Comparison of ENCODE assay signal across 11 cellular contexts in the genomic region with DNA sequence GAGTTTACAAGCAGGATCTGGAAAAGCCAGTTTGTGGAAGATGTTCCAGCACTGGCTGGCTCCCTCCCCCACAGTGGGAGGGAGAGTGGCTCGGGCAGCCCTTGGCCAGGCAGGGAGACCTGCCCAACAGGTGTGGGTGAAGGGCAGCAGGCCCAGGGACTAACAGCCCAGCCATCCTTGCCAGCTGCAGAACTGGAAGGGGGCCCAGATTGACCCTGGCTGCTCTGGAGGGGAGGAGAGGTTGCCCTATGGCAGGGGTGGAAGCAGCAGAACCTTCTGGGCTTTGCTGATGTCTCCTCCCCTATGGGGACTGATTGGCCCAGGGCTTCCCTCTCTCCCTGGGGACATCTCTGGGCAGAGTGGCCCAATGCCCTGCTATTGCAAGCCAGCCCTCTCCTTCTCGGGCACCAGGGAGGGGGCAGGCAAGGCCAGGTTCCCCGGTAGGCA. TPM values are rescaled to one million over a fixed set of nuclear protein-coding genes. Genes with fewer than 3 reads are reported as not detected.
DNase-seq lines count a peak whose midpoint lies in the region; ATAC-seq and TF ChIP-seq lines count a peak whose summit lies in the region.
"Had no signal": no experiment of that assay in that cellular context is flagged by ENCODE, and none has a peak within 500 bp of the region (broad histone marks: within the 10 kb centered on the region; RNA-seq: fewer than 3 reads in every experiment).

No MANE protein-coding gene starts in this region.

- H2AFZ ChIP-seq in parathyroid adenoma = peak overlapping the region; percentile 61

- H3K27me3 Mint-ChIP-seq in activated CD4-positive, alpha-beta T cell treated with anti-CD3 and anti-CD28 coated beads, Interleukin-2, amount 10 ng/mL, durations not matched to agents 24 days and 14 days = no peaks in the 10 kb centered on the region

- H3K4me3 Mint-ChIP-seq in activated CD4-positive, alpha-beta T cell treated with anti-CD3 and anti-CD28 coated beads, Interleukin-2, amount 10 ng/mL, durations not matched to agents 24 days and 14 days = no peak overlapping the region

- TF ChIP-seq CTCF in foreskin keratinocyte (conservative IDR thresholded peaks at IDR 0.05) (no peak), parathyroid adenoma (IDR thresholded peaks at IDR 0.05) (no peak)

- H3K4me1 Mint-ChIP-seq in activated CD4-positive, alpha-beta T cell treated with anti-CD3 and anti-CD28 coated beads, Interleukin-2, amount 10 ng/mL, durations not matched to agents 24 days and 14 days = peaks cover 12% of the 10 kb centered on the region

- H3K9me3 ChIP-seq in parathyroid adenoma (ENCODE audit: control insufficient read depth, low read length) = no peaks in the 10 kb centered on the region

- H3K27ac ChIP-seq in foreskin keratinocyte (peak overlapping the region; percentile 42), parathyroid adenoma (peak overlapping the region; percentile 96)
- H3K27ac ChIP-seq: KMS-11 had no signal

- H3K36me3 ChIP-seq in parathyroid adenoma (ENCODE audit: control insufficient read depth, insufficient read depth, low read length) = no peaks in the 10 kb centered on the region

- H3K27ac Mint-ChIP-seq in activated CD4-positive, alpha-beta T cell treated with anti-CD3 and anti-CD28 coated beads, Interleukin-2, amount 10 ng/mL, durations not matched to agents 24 days and 14 days = no peak overlapping the region

- ATAC-seq in foreskin keratinocyte = peak; percentile 36

- H3K4me1 ChIP-seq in foreskin keratinocyte (peaks cover 23% of the 10 kb centered on the region), parathyroid adenoma (peaks cover 40% of the 10 kb centered on the region)

- H3K27me3 ChIP-seq in foreskin keratinocyte (no peaks in the 10 kb centered on the region), parathyroid adenoma (ENCODE audit: control insufficient read depth, insufficient read depth, low read length) (no peaks in the 10 kb centered on the region)

- no peaks in the 10 kb centered on the region for H3K36me3 Mint-ChIP-seq in activated CD4-positive, alpha-beta T cell treated with anti-CD3 and anti-CD28 coated beads, Interleukin-2, amount 10 ng/mL, durations not matched to agents 24 days and 14 days (ENCODE audit: low read depth)

- no peak overlapping the region for H3K9ac ChIP-seq in parathyroid adenoma
- H3K9ac ChIP-seq: KMS-11 had no signal

- DNase-seq in DMS153 (lab: John Stamatoyannopoulos, UW) (peak; percentile 89), NCI-H526 treated with DMSO at 0.1 percent for 48 hours (lab: John Stamatoyannopoulos, UW) (peak; percentile 13), foreskin keratinocyte (peak in 1 of 2 donors; percentile 57), ecto neural progenitor cell (ENCODE audit: low spot score) (no peak), germinal center (ENCODE audit: low spot score) (no peak), cortex of kidney (lab: John Stamatoyannopoulos, UW) (no peak)
- no peak for DNase-seq in activated CD4-positive, alpha-beta T cell treated with anti-CD3 and anti-CD28 coated beads, Interleukin-2, amount 10 ng/mL, durations not matched to agents 24 days and 14 days
- DNase-seq: activated T-cell treated with anti-CD3 and anti-CD28 coated beads for 4 hours, kidney glomerular epithelial cell had no signal

- no peaks in the 10 kb centered on the region for H3K79me2 ChIP-seq in parathyroid adenoma

- H3K4me2 ChIP-seq in parathyroid adenoma (ENCODE audit: low read length) = peak overlapping the region; percentile 59
- H3K4me2 ChIP-seq: KMS-11 had no signal

- H3K4me3 ChIP-seq in parathyroid adenoma (ENCODE audit: low read depth, low read length) = no peak overlapping the region

- no peaks in the 10 kb centered on the region for H3K9me3 Mint-ChIP-seq in activated CD4-positive, alpha-beta T cell treated with anti-CD3 and anti-CD28 coated beads, Interleukin-2, amount 10 ng/mL, durations not matched to agents 24 days and 14 days

- intact Hi-C loops in activated CD4-positive, alpha-beta T cell treated with anti-CD3 and anti-CD28 coated beads, Interleukin-2, amount 10 ng/mL, durations not matched to agents 24 days and 14 days (cut with micrococcal nuclease) = no loop called here

RNA-seq across cellular contexts. Expression of a gene that starts 20.5 kb away (rescaled TPM):
- 20.2 and 20.7 TPM in 2 replicates for total RNA-seq in foreskin keratinocyte
- 8.0 and 8.7 TPM in 2 replicates for polyA plus RNA-seq in foreskin keratinocyte
- total RNA-seq in activated CD4-positive, alpha-beta T cell treated with anti-CD3 and anti-CD28 coated beads, Interleukin-2, amount 10 ng/mL, durations not matched to agents 24 days and 14 days = 32.8 and 34.8 TPM in 2 replicates

Comparison
In these comparisons a context has a peak if more than half of its experiments do, and no peak if none do; other contexts are left out.
1. DNase-seq: peak in DMS153 (single experiment) and NCI-H526 treated with DMSO at 0.1 percent for 48 hours (single experiment); none in ecto neural progenitor cell (single experiment), germinal center (single experiment), cortex of kidney (single experiment) and activated CD4-positive, alpha-beta T cell treated with anti-CD3 and anti-CD28 coated beads, Interleukin-2, amount 10 ng/mL, durations not matched to agents 24 days and 14 days (single experiment).